Comparison of ENCODE assay signal across 1 cellular context in the genomic region with DNA sequence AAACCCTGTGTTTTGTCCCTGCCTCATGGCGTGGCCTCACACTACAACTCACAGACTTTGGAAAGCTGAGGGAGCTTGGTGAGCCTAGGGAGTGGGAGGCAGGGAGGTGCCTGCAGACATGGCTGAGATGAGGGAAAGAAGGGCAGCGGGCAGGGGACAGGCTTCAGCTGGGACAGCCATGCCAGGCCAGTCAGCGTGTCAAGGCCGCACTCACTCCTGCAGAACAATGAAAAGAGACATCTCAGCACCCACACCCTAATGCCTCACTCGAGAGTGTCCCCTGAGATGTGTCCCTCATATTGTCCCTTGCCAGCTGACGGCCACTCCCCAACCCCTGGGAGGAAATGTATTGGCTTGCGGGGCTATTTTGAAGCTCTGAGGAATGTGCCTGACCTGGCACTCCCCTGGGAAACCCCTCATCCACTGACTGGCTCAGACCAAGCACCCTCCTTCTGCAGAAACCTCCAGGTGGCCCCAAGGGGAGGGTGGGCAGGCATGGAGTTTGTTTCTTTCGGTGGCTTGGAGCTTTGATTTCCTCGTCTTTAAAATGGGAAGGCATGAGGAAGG.
TF ChIP-seq lines count a peak whose summit lies in the region.

No MANE protein-coding gene starts in this region.

TF ChIP-seq in GM23338, 12 proteins besides CTCF, POLR2A, EP300 and RAD21 (continued from another document):
- TF ChIP-seq ETS1 (IDR thresholded peaks at IDR 0.05) (no peak), REST (IDR thresholded peaks at IDR 0.05; ENCODE audit: unreplicated experiment) (no peak), POLR2AphosphoS5 (IDR thresholded peaks at IDR 0.05; ENCODE audit: low read depth) (no peak), ZNF331 (CRISPR knock-in tag; IDR thresholded peaks at IDR 0.05; ENCODE audit: low read depth) (no peak), JUNB (IDR thresholded peaks at IDR 0.05; ENCODE audit: unreplicated experiment) (no peak), NANOG (IDR thresholded peaks at IDR 0.05; ENCODE audit: borderline replicate concordance) (no peak), CREB1 (CRISPR knock-in tag; IDR thresholded peaks at IDR 0.05; ENCODE audit: low read depth) (no peak), EZH2 (IDR thresholded peaks at IDR 0.05; ENCODE audit: low read depth, unreplicated experiment) (no peak), STAT1 (IDR thresholded peaks at IDR 0.05; ENCODE audit: unreplicated experiment) (no peak), ZNF114 (CRISPR knock-in tag; IDR thresholded peaks at IDR 0.05) (no peak)
TF ChIP-seq in GM23338: peak in this region for 0.
